Comparison of ENCODE assay signal across 8 cellular contexts in the genomic region with DNA sequence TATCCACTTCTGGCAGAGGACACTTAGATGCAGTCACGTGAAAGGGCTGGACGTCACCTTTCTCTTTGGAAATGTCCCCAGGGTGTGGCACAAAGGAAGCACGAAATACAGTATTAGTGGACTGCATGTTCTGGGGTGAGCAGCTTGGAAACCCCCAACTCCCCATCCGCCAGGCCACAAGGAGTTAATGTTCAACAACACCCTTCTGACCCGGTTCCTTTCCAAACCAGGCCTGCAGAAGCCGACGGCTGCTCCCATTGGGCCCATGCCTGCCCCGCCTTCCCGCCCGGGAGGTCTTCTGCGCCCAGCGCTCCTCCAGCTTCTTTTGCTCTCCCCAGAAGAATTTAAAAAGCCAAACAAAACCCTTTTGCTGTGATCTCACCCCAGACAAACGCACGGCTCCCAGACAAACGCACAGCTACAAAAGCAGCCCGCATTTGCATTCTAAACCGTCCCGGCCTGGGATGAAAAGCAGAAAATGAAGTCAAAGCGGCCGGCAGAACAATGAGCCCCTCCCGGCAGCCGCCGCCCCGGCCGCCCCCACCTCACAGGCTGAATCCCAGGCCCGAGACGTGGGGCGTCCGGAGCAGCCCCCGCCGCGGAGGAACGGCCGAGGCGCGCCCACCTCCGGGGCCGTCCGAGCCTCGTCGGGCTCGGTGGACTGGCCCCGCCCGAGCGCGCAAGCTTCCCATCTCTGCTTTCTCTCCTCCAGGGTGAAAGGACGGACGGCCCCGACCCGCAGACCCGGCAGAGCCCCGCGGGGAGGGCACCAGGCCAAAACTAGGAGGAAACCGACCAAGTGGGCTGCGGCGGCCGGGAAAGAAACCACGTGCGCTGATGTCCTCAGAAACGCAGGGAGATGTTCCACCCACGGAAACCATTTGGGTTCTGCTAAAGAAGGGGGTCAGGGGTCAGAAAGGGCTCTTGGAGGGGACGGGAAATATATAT.
A peak's percentile ranks its signal among the peaks of the same experiment; 100 is the strongest.
DNase-seq lines count a peak whose midpoint lies in the region; ATAC-seq and TF ChIP-seq lines count a peak whose summit lies in the region.

No MANE protein-coding gene starts in this region.

- no peaks in the 10 kb centered on the region for H3K79me2 ChIP-seq in hepatocyte

- H3K9me3 ChIP-seq in hepatocyte (ENCODE audit: low read depth): no peaks in the 10 kb centered on the region
- no peaks in the 10 kb centered on the region for H3K9me3 ChIP-seq in prostate gland

- H3K4me3 Mint-ChIP-seq in T-helper 2 cell treated with Interferon-gamma antibody and Interleukin-4, amounts not matched to agents 5 μg/mL and 100 μg/mL, for 36 hours: no peak overlapping the region
- H3K4me3 Mint-ChIP-seq in effector memory CD8-positive, alpha-beta T cell: no peak overlapping the region

- TF ChIP-seq CTCF in hepatocyte (IDR thresholded peaks at IDR 0.05; ENCODE audit: poor library complexity) (no peak), prostate gland (IDR thresholded peaks at IDR 0.05) (no peak)

- H3K27ac ChIP-seq in hepatocyte (peak overlapping the region; percentile 81), prostate gland (peak overlapping the region; percentile 78 to 84)

- WGBS in hepatocyte (ENCODE audit: low lambda C conversion rate, missing lambda C conversion rate): 8% methylated on average over 46 of the region's 62 CpGs
- 4% methylated on average over 55 of the region's 62 CpGs for WGBS in prostate gland

- H3K27me3 ChIP-seq in hepatocyte: no peaks in the 10 kb centered on the region
- no peaks in the 10 kb centered on the region for H3K27me3 ChIP-seq in prostate gland (replicated peaks; ENCODE audit: insufficient read depth)

- no peaks in the 10 kb centered on the region for H4K20me1 ChIP-seq in hepatocyte (ENCODE audit: insufficient read depth, poor library complexity, severe bottlenecking)

- H3K4me1 ChIP-seq in hepatocyte (ENCODE audit: insufficient read depth): no peaks in the 10 kb centered on the region
- H3K4me1 ChIP-seq in prostate gland (replicated peaks): no peaks in the 10 kb centered on the region

- intact Hi-C loops in prostate gland (cut with DNase I): loop anchor here (10.0 kb wide), 1 partner anchor 97 kb away; a partner anchor contains a TSS

- H3K36me3 ChIP-seq in hepatocyte (replicated peaks; ENCODE audit: insufficient read depth, low read depth): no peaks in the 10 kb centered on the region
- H3K36me3 ChIP-seq in prostate gland: no peaks in the 10 kb centered on the region

- peak overlapping the region; percentile 90 for H2AFZ ChIP-seq in hepatocyte

- no peak for TF ChIP-seq POLR2A in prostate gland (IDR thresholded peaks at IDR 0.05)

- no peak overlapping the region for H3K27ac Mint-ChIP-seq in T-helper 2 cell treated with Interferon-gamma antibody and Interleukin-4, amounts not matched to agents 5 μg/mL and 100 μg/mL, for 36 hours
- H3K27ac Mint-ChIP-seq in effector memory CD8-positive, alpha-beta T cell: no peak overlapping the region

- peak; percentile 50 for ATAC-seq in GM18873 (IDR thresholded peaks at IDR 0.05; ENCODE audit: low FRiP score, unreplicated experiment)
- ATAC-seq in effector memory CD8-positive, alpha-beta T cell (replicated peaks): no peak

- H3K27me3 Mint-ChIP-seq in T-helper 2 cell treated with Interferon-gamma antibody and Interleukin-4, amounts not matched to agents 5 μg/mL and 100 μg/mL, for 36 hours (ENCODE audit: low read depth): peaks cover 30% of the 10 kb centered on the region
- H3K27me3 Mint-ChIP-seq in effector memory CD8-positive, alpha-beta T cell: peaks cover 11 to 32% of the 10 kb centered on the region in 2 donors

- H3K4me1 Mint-ChIP-seq in T-helper 2 cell treated with Interferon-gamma antibody and Interleukin-4, amounts not matched to agents 5 μg/mL and 100 μg/mL, for 36 hours (ENCODE audit: low read depth): no peaks in the 10 kb centered on the region
- no peaks in the 10 kb centered on the region for H3K4me1 Mint-ChIP-seq in effector memory CD8-positive, alpha-beta T cell (ENCODE audit: low read depth in 2 of 2)

- no peaks in the 10 kb centered on the region for H3K9me3 Mint-ChIP-seq in T-helper 2 cell treated with Interferon-gamma antibody and Interleukin-4, amounts not matched to agents 5 μg/mL and 100 μg/mL, for 36 hours
- H3K9me3 Mint-ChIP-seq in effector memory CD8-positive, alpha-beta T cell: peaks cover 3 to 8% of the 10 kb centered on the region in 2 donors

- H3K9me2 ChIP-seq in hepatocyte (replicated peaks; ENCODE audit: insufficient read depth): no peaks in the 10 kb centered on the region

- H3K4me2 ChIP-seq in hepatocyte: peak overlapping the region; percentile 89

- H3K4me3 ChIP-seq in hepatocyte (peak overlapping the region; percentile 52), prostate gland (peak overlapping the region; percentile 54 to 57)

- H3K36me3 Mint-ChIP-seq in T-helper 2 cell treated with Interferon-gamma antibody and Interleukin-4, amounts not matched to agents 5 μg/mL and 100 μg/mL, for 36 hours (ENCODE audit: low read depth): no peaks in the 10 kb centered on the region
- H3K36me3 Mint-ChIP-seq in effector memory CD8-positive, alpha-beta T cell (ENCODE audit: insufficient read depth): no peaks in the 10 kb centered on the region

- DNase-seq in anterior cingulate cortex (lab: John Stamatoyannopoulos, UW) (peak in 54 of 58 donors; percentile 8 to 81 (median 51)), hepatocyte (ENCODE audit: low spot score) (peak; percentile 61), prostate gland (ENCODE audit: low spot score) (no peak), UCSD-AML1 (lab: John Stamatoyannopoulos, UW; ENCODE audit: unreplicated experiment) (no peak)
- no peak for DNase-seq in T-helper 2 cell treated with Interferon-gamma antibody and Interleukin-4, amounts not matched to agents 5 μg/mL and 100 μg/mL, for 36 hours (ENCODE audit: low spot score)
- DNase-seq in activated effector memory CD4-positive, alpha-beta T cell treated with Interleukin-2 at 50 U/mL for 16 hours: no peak
- DNase-seq in effector memory CD8-positive, alpha-beta T cell: no peak

Comparison
In these comparisons a context has a peak if more than half of its experiments do, and no peak if none do; other contexts are left out.
1. DNase-seq: peak in anterior cingulate cortex (54 of 58) and hepatocyte (single experiment); none in prostate gland (single experiment), T-helper 2 cell treated with Interferon-gamma antibody and Interleukin-4, amounts not matched to agents 5 μg/mL and 100 μg/mL, for 36 hours (single experiment), activated effector memory CD4-positive, alpha-beta T cell treated with Interleukin-2 at 50 U/mL for 16 hours (single experiment), effector memory CD8-positive, alpha-beta T cell (0 of 3) and UCSD-AML1 (single experiment).